2 cellular contexts compared by ENCODE assay signal in the genomic region with DNA sequence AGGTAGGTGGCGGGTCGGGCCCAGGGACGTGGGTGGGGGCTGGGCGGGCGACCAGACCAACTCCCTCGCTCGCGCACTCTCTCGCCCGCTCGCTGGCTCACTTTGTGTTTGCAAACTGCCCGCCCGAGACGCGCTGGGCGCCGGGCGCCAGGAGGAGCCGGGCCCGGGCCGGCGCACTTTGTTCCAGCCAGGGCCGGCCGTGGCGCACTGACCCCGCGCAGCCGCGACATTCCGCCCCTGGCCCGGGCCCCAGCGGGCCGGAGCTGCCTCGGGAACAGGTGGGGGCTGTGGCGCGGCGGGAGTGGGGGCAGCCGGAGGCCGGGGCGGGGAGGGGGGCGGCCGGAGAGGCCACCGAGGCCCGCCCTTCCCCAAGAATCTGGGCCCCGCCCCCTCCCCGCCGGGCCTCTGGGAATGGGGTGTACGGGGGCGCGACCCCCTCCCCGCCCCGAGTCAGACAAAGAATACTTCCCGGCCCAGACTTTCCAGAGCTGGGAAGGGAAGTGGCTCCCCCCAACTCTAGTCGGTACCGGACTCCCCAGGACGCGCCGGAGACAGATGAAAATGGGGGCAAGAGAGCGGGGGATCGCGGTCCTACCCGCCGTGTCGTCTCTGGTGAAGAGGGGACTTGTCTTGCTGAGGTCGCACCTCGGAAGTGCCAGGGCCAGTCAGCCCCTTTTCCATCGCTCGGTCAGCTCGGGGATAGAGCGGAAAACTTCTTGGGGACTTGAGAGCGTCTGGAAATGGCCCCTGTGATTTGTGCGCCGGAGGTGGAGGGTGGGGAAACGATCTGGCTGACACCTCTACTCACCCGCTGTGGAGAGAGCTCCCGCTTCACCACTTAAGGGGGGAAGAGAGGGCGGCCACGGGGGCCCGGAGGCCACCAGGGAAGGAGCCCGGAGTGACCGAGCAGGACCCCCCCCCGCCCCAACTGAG.
TF ChIP-seq lines count a peak whose summit lies in the region.

No MANE protein-coding gene starts in this region.

TF ChIP-seq in SK-N-SH treated with all-trans-retinoic acid at 6 μM for 48 hours, 23 proteins besides CTCF, POLR2A, EP300 and RAD21 (continued from another document):
- TF ChIP-seq, protein P1, sequence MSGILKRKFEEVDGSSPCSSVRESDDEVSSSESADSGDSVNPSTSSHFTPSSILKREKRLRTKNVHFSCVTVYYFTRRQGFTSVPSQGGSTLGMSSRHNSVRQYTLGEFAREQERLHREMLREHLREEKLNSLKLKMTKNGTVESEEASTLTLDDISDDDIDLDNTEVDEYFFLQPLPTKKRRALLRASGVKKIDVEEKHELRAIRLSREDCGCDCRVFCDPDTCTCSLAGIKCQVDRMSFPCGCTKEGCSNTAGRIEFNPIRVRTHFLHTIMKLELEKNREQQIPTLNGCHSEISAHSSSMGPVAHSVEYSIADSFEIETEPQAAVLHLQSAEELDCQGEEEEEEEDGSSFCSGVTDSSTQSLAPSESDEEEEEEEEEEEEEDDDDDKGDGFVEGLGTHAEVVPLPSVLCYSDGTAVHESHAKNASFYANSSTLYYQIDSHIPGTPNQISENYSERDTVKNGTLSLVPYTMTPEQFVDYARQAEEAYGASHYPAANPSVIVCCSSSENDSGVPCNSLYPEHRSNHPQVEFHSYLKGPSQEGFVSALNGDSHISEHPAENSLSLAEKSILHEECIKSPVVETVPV (CRISPR knock-in tag; IDR thresholded peaks at IDR 0.05), result no peak
- TF ChIP-seq, protein P2, sequence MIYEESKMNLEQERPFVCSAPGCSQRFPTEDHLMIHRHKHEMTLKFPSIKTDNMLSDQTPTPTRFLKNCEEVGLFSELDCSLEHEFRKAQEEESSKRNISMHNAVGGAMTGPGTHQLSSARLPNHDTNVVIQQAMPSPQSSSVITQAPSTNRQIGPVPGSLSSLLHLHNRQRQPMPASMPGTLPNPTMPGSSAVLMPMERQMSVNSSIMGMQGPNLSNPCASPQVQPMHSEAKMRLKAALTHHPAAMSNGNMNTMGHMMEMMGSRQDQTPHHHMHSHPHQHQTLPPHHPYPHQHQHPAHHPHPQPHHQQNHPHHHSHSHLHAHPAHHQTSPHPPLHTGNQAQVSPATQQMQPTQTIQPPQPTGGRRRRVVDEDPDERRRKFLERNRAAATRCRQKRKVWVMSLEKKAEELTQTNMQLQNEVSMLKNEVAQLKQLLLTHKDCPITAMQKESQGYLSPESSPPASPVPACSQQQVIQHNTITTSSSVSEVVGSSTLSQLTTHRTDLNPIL (CRISPR knock-in tag; IDR thresholded peaks at IDR 0.05; ENCODE audit: low read depth), result no peak
- TF ChIP-seq GLIS3 (CRISPR knock-in tag; IDR thresholded peaks at IDR 0.05), result no peak
- TF ChIP-seq OSR1 (CRISPR knock-in tag; IDR thresholded peaks at IDR 0.05), result no peak
- TF ChIP-seq ZNF8 (CRISPR knock-in tag; IDR thresholded peaks at IDR 0.05), result no peak
- no peak for TF ChIP-seq ARNTL (CRISPR knock-in tag; IDR thresholded peaks at IDR 0.05; ENCODE audit: borderline replicate concordance, low read depth)
- TF ChIP-seq ESRRG (CRISPR knock-in tag; IDR thresholded peaks at IDR 0.05), result no peak
- TF ChIP-seq ZNF70 (CRISPR knock-in tag; IDR thresholded peaks at IDR 0.05), result no peak
- no peak for TF ChIP-seq PPARA (CRISPR knock-in tag; IDR thresholded peaks at IDR 0.05; ENCODE audit: borderline replicate concordance)
TF ChIP-seq in SK-N-SH treated with all-trans-retinoic acid at 6 μM for 48 hours: peak in this region for 0.

TF ChIP-seq in HepG2, 621 proteins besides CTCF, POLR2A, EP300 and RAD21 (continued from another document and continues in another):
- TF ChIP-seq, protein P3, sequence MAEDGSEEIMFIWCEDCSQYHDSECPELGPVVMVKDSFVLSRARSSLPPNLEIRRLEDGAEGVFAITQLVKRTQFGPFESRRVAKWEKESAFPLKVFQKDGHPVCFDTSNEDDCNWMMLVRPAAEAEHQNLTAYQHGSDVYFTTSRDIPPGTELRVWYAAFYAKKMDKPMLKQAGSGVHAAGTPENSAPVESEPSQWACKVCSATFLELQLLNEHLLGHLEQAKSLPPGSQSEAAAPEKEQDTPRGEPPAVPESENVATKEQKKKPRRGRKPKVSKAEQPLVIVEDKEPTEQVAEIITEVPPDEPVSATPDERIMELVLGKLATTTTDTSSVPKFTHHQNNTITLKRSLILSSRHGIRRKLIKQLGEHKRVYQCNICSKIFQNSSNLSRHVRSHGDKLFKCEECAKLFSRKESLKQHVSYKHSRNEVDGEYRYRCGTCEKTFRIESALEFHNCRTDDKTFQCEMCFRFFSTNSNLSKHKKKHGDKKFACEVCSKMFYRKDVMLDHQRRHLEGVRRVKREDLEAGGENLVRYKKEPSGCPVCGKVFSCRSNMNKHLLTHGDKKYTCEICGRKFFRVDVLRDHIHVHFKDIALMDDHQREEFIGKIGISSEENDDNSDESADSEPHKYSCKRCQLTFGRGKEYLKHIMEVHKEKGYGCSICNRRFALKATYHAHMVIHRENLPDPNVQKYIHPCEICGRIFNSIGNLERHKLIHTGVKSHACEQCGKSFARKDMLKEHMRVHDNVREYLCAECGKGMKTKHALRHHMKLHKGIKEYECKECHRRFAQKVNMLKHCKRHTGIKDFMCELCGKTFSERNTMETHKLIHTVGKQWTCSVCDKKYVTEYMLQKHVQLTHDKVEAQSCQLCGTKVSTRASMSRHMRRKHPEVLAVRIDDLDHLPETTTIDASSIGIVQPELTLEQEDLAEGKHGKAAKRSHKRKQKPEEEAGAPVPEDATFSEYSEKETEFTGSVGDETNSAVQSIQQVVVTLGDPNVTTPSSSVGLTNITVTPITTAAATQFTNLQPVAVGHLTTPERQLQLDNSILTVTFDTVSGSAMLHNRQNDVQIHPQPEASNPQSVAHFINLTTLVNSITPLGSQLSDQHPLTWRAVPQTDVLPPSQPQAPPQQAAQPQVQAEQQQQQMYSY (CRISPR knock-in tag; IDR thresholded peaks at IDR 0.05), result peak; percentile 88
- TF ChIP-seq, protein P4, sequence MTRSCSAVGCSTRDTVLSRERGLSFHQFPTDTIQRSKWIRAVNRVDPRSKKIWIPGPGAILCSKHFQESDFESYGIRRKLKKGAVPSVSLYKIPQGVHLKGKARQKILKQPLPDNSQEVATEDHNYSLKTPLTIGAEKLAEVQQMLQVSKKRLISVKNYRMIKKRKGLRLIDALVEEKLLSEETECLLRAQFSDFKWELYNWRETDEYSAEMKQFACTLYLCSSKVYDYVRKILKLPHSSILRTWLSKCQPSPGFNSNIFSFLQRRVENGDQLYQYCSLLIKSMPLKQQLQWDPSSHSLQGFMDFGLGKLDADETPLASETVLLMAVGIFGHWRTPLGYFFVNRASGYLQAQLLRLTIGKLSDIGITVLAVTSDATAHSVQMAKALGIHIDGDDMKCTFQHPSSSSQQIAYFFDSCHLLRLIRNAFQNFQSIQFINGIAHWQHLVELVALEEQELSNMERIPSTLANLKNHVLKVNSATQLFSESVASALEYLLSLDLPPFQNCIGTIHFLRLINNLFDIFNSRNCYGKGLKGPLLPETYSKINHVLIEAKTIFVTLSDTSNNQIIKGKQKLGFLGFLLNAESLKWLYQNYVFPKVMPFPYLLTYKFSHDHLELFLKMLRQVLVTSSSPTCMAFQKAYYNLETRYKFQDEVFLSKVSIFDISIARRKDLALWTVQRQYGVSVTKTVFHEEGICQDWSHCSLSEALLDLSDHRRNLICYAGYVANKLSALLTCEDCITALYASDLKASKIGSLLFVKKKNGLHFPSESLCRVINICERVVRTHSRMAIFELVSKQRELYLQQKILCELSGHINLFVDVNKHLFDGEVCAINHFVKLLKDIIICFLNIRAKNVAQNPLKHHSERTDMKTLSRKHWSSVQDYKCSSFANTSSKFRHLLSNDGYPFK (CRISPR knock-in tag; IDR thresholded peaks at IDR 0.05; ENCODE audit: borderline replicate concordance), result no peak; the same call in 1 of the 2 replicates
- TF ChIP-seq, protein P5, sequence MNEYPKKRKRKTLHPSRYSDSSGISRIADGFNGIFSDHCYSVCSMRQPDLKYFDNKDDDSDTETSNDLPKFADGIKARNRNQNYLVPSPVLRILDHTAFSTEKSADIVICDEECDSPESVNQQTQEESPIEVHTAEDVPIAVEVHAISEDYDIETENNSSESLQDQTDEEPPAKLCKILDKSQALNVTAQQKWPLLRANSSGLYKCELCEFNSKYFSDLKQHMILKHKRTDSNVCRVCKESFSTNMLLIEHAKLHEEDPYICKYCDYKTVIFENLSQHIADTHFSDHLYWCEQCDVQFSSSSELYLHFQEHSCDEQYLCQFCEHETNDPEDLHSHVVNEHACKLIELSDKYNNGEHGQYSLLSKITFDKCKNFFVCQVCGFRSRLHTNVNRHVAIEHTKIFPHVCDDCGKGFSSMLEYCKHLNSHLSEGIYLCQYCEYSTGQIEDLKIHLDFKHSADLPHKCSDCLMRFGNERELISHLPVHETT (CRISPR knock-in tag; conservative IDR thresholded peaks at IDR 0.05), result no peak; the same call in 1 of the 2 replicates
- no peak for TF ChIP-seq ATAD3A (CRISPR knock-in tag; IDR thresholded peaks at IDR 0.05)
- TF ChIP-seq, protein P6, sequence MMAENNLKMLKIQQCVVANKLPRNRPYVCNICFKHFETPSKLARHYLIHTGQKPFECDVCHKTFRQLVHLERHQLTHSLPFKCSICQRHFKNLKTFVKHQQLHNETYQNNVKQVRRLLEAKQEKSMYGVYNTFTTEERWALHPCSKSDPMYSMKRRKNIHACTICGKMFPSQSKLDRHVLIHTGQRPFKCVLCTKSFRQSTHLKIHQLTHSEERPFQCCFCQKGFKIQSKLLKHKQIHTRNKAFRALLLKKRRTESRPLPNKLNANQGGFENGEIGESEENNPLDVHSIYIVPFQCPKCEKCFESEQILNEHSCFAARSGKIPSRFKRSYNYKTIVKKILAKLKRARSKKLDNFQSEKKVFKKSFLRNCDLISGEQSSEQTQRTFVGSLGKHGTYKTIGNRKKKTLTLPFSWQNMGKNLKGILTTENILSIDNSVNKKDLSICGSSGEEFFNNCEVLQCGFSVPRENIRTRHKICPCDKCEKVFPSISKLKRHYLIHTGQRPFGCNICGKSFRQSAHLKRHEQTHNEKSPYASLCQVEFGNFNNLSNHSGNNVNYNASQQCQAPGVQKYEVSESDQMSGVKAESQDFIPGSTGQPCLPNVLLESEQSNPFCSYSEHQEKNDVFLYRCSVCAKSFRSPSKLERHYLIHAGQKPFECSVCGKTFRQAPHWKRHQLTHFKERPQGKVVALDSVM (CRISPR knock-in tag; IDR thresholded peaks at IDR 0.05), result no peak
- no peak for TF ChIP-seq CHD4 (IDR thresholded peaks at IDR 0.05; ENCODE audit: borderline replicate concordance, low read length)
- TF ChIP-seq ZNF10 (CRISPR knock-in tag; IDR thresholded peaks at IDR 0.05; ENCODE audit: borderline replicate concordance, low read depth), result no peak
- no peak for TF ChIP-seq ZFP62 (CRISPR knock-in tag; IDR thresholded peaks at IDR 0.05)
- no peak for TF ChIP-seq XBP1 (CRISPR knock-in tag; IDR thresholded peaks at IDR 0.05)
- TF ChIP-seq, protein P7, sequence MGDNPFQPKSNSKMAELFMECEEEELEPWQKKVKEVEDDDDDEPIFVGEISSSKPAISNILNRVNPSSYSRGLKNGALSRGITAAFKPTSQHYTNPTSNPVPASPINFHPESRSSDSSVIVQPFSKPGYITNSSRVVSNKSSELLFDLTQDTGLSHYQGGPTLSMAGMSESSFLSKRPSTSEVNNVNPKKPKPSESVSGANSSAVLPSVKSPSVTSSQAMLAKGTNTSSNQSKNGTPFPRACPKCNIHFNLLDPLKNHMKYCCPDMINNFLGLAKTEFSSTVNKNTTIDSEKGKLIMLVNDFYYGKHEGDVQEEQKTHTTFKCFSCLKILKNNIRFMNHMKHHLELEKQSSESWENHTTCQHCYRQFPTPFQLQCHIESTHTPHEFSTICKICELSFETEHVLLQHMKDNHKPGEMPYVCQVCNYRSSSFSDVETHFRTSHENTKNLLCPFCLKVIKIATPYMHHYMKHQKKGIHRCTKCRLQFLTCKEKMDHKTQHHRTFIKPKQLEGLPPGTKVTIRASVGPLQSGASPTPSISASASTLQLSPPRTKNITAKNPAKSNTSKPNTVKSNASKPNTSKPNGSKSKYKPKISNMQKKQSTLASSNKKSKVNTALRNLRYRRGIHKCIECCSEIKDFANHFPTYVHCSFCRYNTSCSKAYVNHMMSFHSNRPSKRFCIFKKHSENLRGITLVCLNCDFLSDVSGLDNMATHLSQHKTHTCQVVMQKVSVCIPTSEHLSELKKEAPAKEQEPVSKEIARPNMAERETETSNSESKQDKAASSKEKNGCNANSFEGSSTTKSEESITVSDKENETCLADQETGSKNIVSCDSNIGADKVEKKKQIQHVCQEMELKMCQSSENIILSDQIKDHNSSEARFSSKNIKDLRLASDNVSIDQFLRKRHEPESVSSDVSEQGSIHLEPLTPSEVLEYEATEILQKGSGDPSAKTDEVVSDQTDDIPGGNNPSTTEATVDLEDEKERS (CRISPR knock-in tag; IDR thresholded peaks at IDR 0.05), result 0 out of 2 replicates have a peak, but pooled peaks have one; percentile 25
- no peak for TF ChIP-seq BRD4 (CRISPR knock-in tag; IDR thresholded peaks at IDR 0.05)
- 0 out of 2 replicates have a peak, but pooled peaks have one; percentile 13 for TF ChIP-seq ZBTB7B (CRISPR knock-in tag; IDR thresholded peaks at IDR 0.05)
- no peak for TF ChIP-seq MAF1 (CRISPR knock-in tag; IDR thresholded peaks at IDR 0.05; ENCODE audit: borderline replicate concordance)
- 0 out of 2 replicates have a peak, but pooled peaks have one; percentile 32 for TF ChIP-seq ZNF724P (CRISPR knock-in tag; IDR thresholded peaks at IDR 0.05; ENCODE audit: borderline replicate concordance)
- no peak for TF ChIP-seq GABPA (IDR thresholded peaks at IDR 0.05; ENCODE audit: low read depth, low read length)
- TF ChIP-seq GABPA (CRISPR knock-in tag; IDR thresholded peaks at IDR 0.05; ENCODE audit: low read depth), result no peak
- TF ChIP-seq ASH2L (IDR thresholded peaks at IDR 0.05; ENCODE audit: insufficient read length, low read depth, low read length), result peak; percentile 56
- no peak for TF ChIP-seq PPARG (CRISPR knock-in tag; conservative IDR thresholded peaks at IDR 0.05)
- TF ChIP-seq KDM6A (CRISPR knock-in tag; IDR thresholded peaks at IDR 0.05; ENCODE audit: low read depth), result no peak
- peak; percentile 87; the same call in 1 of the 2 replicates for TF ChIP-seq ZNF563 (CRISPR knock-in tag; IDR thresholded peaks at IDR 0.05)
- 0 out of 2 replicates have a peak, but pooled peaks have one; percentile 6 for TF ChIP-seq ZNF501 (CRISPR knock-in tag; IDR thresholded peaks at IDR 0.05)
- peak; percentile 93 for TF ChIP-seq GZF1 (CRISPR knock-in tag; IDR thresholded peaks at IDR 0.05)
- TF ChIP-seq, protein P8, sequence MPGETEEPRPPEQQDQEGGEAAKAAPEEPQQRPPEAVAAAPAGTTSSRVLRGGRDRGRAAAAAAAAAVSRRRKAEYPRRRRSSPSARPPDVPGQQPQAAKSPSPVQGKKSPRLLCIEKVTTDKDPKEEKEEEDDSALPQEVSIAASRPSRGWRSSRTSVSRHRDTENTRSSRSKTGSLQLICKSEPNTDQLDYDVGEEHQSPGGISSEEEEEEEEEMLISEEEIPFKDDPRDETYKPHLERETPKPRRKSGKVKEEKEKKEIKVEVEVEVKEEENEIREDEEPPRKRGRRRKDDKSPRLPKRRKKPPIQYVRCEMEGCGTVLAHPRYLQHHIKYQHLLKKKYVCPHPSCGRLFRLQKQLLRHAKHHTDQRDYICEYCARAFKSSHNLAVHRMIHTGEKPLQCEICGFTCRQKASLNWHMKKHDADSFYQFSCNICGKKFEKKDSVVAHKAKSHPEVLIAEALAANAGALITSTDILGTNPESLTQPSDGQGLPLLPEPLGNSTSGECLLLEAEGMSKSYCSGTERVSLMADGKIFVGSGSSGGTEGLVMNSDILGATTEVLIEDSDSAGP (CRISPR knock-in tag; IDR thresholded peaks at IDR 0.05; ENCODE audit: borderline replicate concordance), result no peak
